ENCODE assay signal across 1 cellular context in the genomic region with DNA sequence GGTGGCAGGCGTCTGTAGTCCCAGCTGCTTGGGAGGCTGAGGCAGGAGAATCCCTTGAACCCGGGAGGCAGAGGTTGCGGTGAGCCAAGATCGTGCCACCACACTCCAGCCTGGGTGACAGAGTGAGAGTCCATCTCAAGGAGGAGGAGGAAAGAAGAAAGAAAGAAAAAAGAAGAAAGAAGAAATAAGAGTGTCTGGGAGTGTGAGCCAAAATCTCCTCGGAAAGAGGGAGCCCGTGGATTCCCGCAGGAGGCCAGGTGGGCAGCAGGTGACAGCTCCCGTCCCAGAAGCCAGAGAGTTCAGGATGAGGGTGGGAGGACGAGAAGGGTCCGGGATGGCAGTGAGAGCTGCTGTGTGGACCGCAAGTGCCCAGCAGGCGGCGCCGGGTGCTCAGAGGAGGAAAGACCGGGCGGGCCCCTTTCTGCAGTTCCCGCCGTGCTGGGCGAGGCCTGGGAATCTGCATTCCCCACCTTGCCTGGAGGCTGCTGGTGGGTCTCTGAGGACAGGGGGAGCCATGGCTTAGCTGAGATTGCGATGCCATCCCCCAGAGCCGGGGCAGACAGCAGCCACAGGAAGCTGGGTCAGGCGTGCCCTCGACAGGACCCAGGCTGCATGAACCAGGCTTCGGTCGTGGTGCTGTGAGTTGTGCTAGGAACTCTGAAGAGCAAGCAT.
A peak's percentile ranks its signal among the peaks of the same experiment; 100 is the strongest.
TF ChIP-seq lines count a peak whose summit lies in the region.

No MANE protein-coding gene starts in this region.

TF ChIP-seq in K562, 482 proteins besides CTCF, POLR2A, EP300 and RAD21 (continued from another document and continues in another):
- TF ChIP-seq, protein P1, sequence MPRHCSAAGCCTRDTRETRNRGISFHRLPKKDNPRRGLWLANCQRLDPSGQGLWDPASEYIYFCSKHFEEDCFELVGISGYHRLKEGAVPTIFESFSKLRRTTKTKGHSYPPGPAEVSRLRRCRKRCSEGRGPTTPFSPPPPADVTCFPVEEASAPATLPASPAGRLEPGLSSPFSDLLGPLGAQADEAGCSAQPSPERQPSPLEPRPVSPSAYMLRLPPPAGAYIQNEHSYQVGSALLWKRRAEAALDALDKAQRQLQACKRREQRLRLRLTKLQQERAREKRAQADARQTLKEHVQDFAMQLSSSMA (CRISPR knock-in tag; IDR thresholded peaks at IDR 0.05): no peak
- TF ChIP-seq, protein P2, sequence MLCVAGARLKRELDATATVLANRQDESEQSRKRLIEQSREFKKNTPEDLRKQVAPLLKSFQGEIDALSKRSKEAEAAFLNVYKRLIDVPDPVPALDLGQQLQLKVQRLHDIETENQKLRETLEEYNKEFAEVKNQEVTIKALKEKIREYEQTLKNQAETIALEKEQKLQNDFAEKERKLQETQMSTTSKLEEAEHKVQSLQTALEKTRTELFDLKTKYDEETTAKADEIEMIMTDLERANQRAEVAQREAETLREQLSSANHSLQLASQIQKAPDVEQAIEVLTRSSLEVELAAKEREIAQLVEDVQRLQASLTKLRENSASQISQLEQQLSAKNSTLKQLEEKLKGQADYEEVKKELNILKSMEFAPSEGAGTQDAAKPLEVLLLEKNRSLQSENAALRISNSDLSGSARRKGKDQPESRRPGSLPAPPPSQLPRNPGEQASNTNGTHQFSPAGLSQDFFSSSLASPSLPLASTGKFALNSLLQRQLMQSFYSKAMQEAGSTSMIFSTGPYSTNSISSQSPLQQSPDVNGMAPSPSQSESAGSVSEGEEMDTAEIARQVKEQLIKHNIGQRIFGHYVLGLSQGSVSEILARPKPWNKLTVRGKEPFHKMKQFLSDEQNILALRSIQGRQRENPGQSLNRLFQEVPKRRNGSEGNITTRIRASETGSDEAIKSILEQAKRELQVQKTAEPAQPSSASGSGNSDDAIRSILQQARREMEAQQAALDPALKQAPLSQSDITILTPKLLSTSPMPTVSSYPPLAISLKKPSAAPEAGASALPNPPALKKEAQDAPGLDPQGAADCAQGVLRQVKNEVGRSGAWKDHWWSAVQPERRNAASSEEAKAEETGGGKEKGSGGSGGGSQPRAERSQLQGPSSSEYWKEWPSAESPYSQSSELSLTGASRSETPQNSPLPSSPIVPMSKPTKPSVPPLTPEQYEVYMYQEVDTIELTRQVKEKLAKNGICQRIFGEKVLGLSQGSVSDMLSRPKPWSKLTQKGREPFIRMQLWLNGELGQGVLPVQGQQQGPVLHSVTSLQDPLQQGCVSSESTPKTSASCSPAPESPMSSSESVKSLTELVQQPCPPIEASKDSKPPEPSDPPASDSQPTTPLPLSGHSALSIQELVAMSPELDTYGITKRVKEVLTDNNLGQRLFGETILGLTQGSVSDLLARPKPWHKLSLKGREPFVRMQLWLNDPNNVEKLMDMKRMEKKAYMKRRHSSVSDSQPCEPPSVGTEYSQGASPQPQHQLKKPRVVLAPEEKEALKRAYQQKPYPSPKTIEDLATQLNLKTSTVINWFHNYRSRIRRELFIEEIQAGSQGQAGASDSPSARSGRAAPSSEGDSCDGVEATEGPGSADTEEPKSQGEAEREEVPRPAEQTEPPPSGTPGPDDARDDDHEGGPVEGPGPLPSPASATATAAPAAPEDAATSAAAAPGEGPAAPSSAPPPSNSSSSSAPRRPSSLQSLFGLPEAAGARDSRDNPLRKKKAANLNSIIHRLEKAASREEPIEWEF (CRISPR knock-in tag; IDR thresholded peaks at IDR 0.05): no peak
- TF ChIP-seq TRIM24 (IDR thresholded peaks at IDR 0.05): no peak
- TF ChIP-seq MYC (IDR thresholded peaks at IDR 0.05; ENCODE audit: low read depth, low read length): peak; percentile 46; the same call in 1 of the 2 replicates
- no peak for TF ChIP-seq MYC (CRISPR knock-in tag; IDR thresholded peaks at IDR 0.05; ENCODE audit: borderline replicate concordance, low read depth)
- TF ChIP-seq RBM17 (IDR thresholded peaks at IDR 0.05; ENCODE audit: borderline replicate concordance, low read depth, low read length): no peak
- peak; percentile 88; the same call in 1 of the 2 replicates for TF ChIP-seq CBX1 (IDR thresholded peaks at IDR 0.05; ENCODE audit: low read depth)
- TF ChIP-seq CBX3 (IDR thresholded peaks at IDR 0.05; ENCODE audit: borderline replicate concordance in 1 of 2, low read length in 2 of 2): 0 out of 3 replicates have a peak, but pooled peaks of 1 of the 2 experiments have one; percentile 79
- no peak for TF ChIP-seq HNRNPH1 (optimal IDR thresholded peaks at IDR 0.05; ENCODE audit: low read depth, low read length)
- TF ChIP-seq KAT2B (IDR thresholded peaks at IDR 0.05; ENCODE audit: low read depth, low read length): no peak
- TF ChIP-seq, protein P3, sequence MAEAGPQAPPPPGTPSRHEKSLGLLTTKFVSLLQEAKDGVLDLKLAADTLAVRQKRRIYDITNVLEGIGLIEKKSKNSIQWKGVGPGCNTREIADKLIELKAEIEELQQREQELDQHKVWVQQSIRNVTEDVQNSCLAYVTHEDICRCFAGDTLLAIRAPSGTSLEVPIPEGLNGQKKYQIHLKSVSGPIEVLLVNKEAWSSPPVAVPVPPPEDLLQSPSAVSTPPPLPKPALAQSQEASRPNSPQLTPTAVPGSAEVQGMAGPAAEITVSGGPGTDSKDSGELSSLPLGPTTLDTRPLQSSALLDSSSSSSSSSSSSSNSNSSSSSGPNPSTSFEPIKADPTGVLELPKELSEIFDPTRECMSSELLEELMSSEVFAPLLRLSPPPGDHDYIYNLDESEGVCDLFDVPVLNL (CRISPR knock-in tag; IDR thresholded peaks at IDR 0.05; ENCODE audit: low read depth): peak; percentile 89
- no peak for TF ChIP-seq MECOM (CRISPR knock-in tag; IDR thresholded peaks at IDR 0.05)
- TF ChIP-seq SRSF9 (IDR thresholded peaks at IDR 0.05; ENCODE audit: borderline replicate concordance, low read depth, low read length): no peak
- no peak for TF ChIP-seq JUND (IDR thresholded peaks at IDR 0.05; ENCODE audit: borderline replicate concordance, low read depth, low read length)
- TF ChIP-seq JUND (tag; IDR thresholded peaks at IDR 0.05; ENCODE audit: borderline replicate concordance, low read depth, low read length): no peak
- 0 out of 2 replicates have a peak, but pooled peaks have one; percentile 28 for TF ChIP-seq ATF7 (IDR thresholded peaks at IDR 0.05)
- TF ChIP-seq MAZ (CRISPR knock-in tag; conservative IDR thresholded peaks at IDR 0.05 in 1 of 2, IDR thresholded peaks at IDR 0.05 in 1 of 2): peak; percentile 45 to 72; a peak in 3 of 4 replicates
- TF ChIP-seq, protein P4, sequence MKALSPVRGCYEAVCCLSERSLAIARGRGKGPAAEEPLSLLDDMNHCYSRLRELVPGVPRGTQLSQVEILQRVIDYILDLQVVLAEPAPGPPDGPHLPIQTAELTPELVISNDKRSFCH (CRISPR knock-in tag; IDR thresholded peaks at IDR 0.05): no peak
- TF ChIP-seq, protein P4 (tag; IDR thresholded peaks at IDR 0.05): peak; percentile 30; the same call in 1 of the 2 replicates
- no peak for TF ChIP-seq SLC30A9 (CRISPR knock-in tag; IDR thresholded peaks at IDR 0.05)
- TF ChIP-seq, protein P5, sequence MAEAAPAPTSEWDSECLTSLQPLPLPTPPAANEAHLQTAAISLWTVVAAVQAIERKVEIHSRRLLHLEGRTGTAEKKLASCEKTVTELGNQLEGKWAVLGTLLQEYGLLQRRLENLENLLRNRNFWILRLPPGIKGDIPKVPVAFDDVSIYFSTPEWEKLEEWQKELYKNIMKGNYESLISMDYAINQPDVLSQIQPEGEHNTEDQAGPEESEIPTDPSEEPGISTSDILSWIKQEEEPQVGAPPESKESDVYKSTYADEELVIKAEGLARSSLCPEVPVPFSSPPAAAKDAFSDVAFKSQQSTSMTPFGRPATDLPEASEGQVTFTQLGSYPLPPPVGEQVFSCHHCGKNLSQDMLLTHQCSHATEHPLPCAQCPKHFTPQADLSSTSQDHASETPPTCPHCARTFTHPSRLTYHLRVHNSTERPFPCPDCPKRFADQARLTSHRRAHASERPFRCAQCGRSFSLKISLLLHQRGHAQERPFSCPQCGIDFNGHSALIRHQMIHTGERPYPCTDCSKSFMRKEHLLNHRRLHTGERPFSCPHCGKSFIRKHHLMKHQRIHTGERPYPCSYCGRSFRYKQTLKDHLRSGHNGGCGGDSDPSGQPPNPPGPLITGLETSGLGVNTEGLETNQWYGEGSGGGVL (CRISPR knock-in tag; IDR thresholded peaks at IDR 0.05): no peak
- TF ChIP-seq, protein P6, sequence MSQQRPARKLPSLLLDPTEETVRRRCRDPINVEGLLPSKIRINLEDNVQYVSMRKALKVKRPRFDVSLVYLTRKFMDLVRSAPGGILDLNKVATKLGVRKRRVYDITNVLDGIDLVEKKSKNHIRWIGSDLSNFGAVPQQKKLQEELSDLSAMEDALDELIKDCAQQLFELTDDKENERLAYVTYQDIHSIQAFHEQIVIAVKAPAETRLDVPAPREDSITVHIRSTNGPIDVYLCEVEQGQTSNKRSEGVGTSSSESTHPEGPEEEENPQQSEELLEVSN (IDR thresholded peaks at IDR 0.05; ENCODE audit: borderline replicate concordance in 1 of 2, extremely low read depth in 1 of 2, insufficient read depth in 1 of 2, insufficient read length in 1 of 2, low read depth in 1 of 2, low read length in 1 of 2, poor library complexity in 1 of 2, severe bottlenecking in 1 of 2): peak; percentile 31 to 59
- no peak for TF ChIP-seq NELFE (IDR thresholded peaks at IDR 0.05; ENCODE audit: insufficient read depth, insufficient read length)
- TF ChIP-seq CHD4 (IDR thresholded peaks at IDR 0.05; ENCODE audit: insufficient read depth, insufficient replicate concordance, low read depth, low read length, poor library complexity, severe bottlenecking): peak; percentile 37
- TF ChIP-seq, protein P7, sequence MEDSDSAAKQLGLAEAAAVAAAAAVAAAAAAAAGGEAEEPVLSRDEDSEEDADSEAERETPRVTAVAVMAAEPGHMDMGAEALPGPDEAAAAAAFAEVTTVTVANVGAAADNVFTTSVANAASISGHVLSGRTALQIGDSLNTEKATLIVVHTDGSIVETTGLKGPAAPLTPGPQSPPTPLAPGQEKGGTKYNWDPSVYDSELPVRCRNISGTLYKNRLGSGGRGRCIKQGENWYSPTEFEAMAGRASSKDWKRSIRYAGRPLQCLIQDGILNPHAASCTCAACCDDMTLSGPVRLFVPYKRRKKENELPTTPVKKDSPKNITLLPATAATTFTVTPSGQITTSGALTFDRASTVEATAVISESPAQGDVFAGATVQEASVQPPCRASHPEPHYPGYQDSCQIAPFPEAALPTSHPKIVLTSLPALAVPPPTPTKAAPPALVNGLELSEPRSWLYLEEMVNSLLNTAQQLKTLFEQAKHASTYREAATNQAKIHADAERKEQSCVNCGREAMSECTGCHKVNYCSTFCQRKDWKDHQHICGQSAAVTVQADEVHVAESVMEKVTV (CRISPR knock-in tag; IDR thresholded peaks at IDR 0.05): peak; percentile 68; the same call in 1 of the 2 replicates
- 0 out of 2 replicates have a peak, but pooled peaks have one; percentile 28 for TF ChIP-seq LEF1 (IDR thresholded peaks at IDR 0.05)
- TF ChIP-seq, protein P8, sequence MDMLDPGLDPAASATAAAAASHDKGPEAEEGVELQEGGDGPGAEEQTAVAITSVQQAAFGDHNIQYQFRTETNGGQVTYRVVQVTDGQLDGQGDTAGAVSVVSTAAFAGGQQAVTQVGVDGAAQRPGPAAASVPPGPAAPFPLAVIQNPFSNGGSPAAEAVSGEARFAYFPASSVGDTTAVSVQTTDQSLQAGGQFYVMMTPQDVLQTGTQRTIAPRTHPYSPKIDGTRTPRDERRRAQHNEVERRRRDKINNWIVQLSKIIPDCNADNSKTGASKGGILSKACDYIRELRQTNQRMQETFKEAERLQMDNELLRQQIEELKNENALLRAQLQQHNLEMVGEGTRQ (CRISPR knock-in tag; IDR thresholded peaks at IDR 0.05): no peak
- TF ChIP-seq, protein P9, sequence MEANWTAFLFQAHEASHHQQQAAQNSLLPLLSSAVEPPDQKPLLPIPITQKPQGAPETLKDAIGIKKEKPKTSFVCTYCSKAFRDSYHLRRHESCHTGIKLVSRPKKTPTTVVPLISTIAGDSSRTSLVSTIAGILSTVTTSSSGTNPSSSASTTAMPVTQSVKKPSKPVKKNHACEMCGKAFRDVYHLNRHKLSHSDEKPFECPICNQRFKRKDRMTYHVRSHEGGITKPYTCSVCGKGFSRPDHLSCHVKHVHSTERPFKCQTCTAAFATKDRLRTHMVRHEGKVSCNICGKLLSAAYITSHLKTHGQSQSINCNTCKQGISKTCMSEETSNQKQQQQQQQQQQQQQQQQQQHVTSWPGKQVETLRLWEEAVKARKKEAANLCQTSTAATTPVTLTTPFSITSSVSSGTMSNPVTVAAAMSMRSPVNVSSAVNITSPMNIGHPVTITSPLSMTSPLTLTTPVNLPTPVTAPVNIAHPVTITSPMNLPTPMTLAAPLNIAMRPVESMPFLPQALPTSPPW (CRISPR knock-in tag; IDR thresholded peaks at IDR 0.05): no peak
- TF ChIP-seq, protein P10, sequence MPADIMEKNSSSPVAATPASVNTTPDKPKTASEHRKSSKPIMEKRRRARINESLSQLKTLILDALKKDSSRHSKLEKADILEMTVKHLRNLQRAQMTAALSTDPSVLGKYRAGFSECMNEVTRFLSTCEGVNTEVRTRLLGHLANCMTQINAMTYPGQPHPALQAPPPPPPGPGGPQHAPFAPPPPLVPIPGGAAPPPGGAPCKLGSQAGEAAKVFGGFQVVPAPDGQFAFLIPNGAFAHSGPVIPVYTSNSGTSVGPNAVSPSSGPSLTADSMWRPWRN (IDR thresholded peaks at IDR 0.05; ENCODE audit: low read depth): no peak
- TF ChIP-seq KDM5B (IDR thresholded peaks at IDR 0.05; ENCODE audit: insufficient replicate concordance, low read depth, low read length): no peak
- TF ChIP-seq CTBP1 (IDR thresholded peaks at IDR 0.05; ENCODE audit: borderline replicate concordance): peak; percentile 70
- TF ChIP-seq WHSC1 (IDR thresholded peaks at IDR 0.05; ENCODE audit: low read length): no peak
- peak; percentile 56; the same call in 1 of the 2 replicates for TF ChIP-seq SP1 (CRISPR knock-in tag; IDR thresholded peaks at IDR 0.05)
- TF ChIP-seq NR2C2 (CRISPR knock-in tag; IDR thresholded peaks at IDR 0.05): no peak
- no peak for TF ChIP-seq NR2C2 (tag; IDR thresholded peaks at IDR 0.05)
- TF ChIP-seq, protein P11, sequence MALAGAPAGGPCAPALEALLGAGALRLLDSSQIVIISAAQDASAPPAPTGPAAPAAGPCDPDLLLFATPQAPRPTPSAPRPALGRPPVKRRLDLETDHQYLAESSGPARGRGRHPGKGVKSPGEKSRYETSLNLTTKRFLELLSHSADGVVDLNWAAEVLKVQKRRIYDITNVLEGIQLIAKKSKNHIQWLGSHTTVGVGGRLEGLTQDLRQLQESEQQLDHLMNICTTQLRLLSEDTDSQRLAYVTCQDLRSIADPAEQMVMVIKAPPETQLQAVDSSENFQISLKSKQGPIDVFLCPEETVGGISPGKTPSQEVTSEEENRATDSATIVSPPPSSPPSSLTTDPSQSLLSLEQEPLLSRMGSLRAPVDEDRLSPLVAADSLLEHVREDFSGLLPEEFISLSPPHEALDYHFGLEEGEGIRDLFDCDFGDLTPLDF (CRISPR knock-in tag; IDR thresholded peaks at IDR 0.05): peak; percentile 77; the same call in 1 of the 2 replicates
- TF ChIP-seq ZBTB7A (IDR thresholded peaks at IDR 0.05; ENCODE audit: borderline replicate concordance, control insufficient read depth, low read depth, low read length): peak; percentile 68; the same call in 1 of the 2 replicates
- TF ChIP-seq DIDO1 (tag; IDR thresholded peaks at IDR 0.05; ENCODE audit: low read depth): no peak
- TF ChIP-seq, protein P12, sequence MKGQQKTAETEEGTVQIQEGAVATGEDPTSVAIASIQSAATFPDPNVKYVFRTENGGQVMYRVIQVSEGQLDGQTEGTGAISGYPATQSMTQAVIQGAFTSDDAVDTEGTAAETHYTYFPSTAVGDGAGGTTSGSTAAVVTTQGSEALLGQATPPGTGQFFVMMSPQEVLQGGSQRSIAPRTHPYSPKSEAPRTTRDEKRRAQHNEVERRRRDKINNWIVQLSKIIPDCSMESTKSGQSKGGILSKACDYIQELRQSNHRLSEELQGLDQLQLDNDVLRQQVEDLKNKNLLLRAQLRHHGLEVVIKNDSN (CRISPR knock-in tag; IDR thresholded peaks at IDR 0.05): no peak
- peak; percentile 62; the same call in 1 of the 2 replicates for TF ChIP-seq KLF16 (IDR thresholded peaks at IDR 0.05)
